In genomic region chr18:723541-723940, GRCh38 we compare ENCODE assay signal across 17 cellular contexts.
"Had no signal": no experiment of that assay in that cellular context is flagged by ENCODE, and none has a peak within 500 bp of the region (broad histone marks: within the 10 kb centered on the region; RNA-seq: fewer than 3 reads in every experiment).

No MANE protein-coding gene starts in this region.

- DNase-seq: activated B cell treated with CpG ODN at 0.5 μM for 24 hours; activated effector memory CD4-positive, alpha-beta T cell treated with anti-CD3 and anti-CD28 coated beads, Interleukin-2, amount 50 U/mL, for 16 hours; amygdala; dermis blood vessel endothelial cell; head of caudate nucleus; mesendoderm; right cardiac atrium; stimulated activated CD4-positive, alpha-beta T cell treated with anti-CD3 and anti-CD28 coated beads, Interleukin-15, amount 100 ng/mL, for 24 hours; stimulated activated CD4-positive, alpha-beta T cell treated with anti-CD3 and anti-CD28 coated beads, Interleukin-4, amount 100 ng/mL, for 24 hours; stimulated activated naive CD4-positive, alpha-beta T cell treated with Interleukin-2 at 50 U/mL for 16 hours; SW 1271; trophoblast cell had no signal

- H3K9me3 ChIP-seq: prostate gland had no signal

- H3K4me3 Mint-ChIP-seq: activated B cell treated with CpG ODN at 0.5 μM for 24 hours; activated CD4-positive, alpha-beta T cell treated with anti-CD3 and anti-CD28 coated beads, Interleukin-2, amount 10 ng/mL, durations not matched to agents 24 days and 14 days; activated naive CD4-positive, alpha-beta T cell treated with anti-CD3 and anti-CD28 coated beads, Interleukin-2, amount 50 U/mL, for 24 hours had no signal

- H3K4me3 ChIP-seq: prostate gland, skin epidermis had no signal

- FAIRE-seq: frontal cortex had no signal

- H3K27ac Mint-ChIP-seq: activated B cell treated with CpG ODN at 0.5 μM for 24 hours; activated CD4-positive, alpha-beta T cell treated with anti-CD3 and anti-CD28 coated beads, Interleukin-2, amount 10 ng/mL, durations not matched to agents 24 days and 14 days; activated naive CD4-positive, alpha-beta T cell treated with anti-CD3 and anti-CD28 coated beads, Interleukin-2, amount 50 U/mL, for 24 hours had no signal

- H3K4me1 ChIP-seq: prostate gland had no signal

- ATAC-seq: right cardiac atrium had no signal

- H3K9me3 Mint-ChIP-seq: activated B cell treated with CpG ODN at 0.5 μM for 24 hours; activated CD4-positive, alpha-beta T cell treated with anti-CD3 and anti-CD28 coated beads, Interleukin-2, amount 10 ng/mL, durations not matched to agents 24 days and 14 days; activated naive CD4-positive, alpha-beta T cell treated with anti-CD3 and anti-CD28 coated beads, Interleukin-2, amount 50 U/mL, for 24 hours had no signal

- H3K4me1 Mint-ChIP-seq: activated B cell treated with CpG ODN at 0.5 μM for 24 hours; activated CD4-positive, alpha-beta T cell treated with anti-CD3 and anti-CD28 coated beads, Interleukin-2, amount 10 ng/mL, durations not matched to agents 24 days and 14 days; activated naive CD4-positive, alpha-beta T cell treated with anti-CD3 and anti-CD28 coated beads, Interleukin-2, amount 50 U/mL, for 24 hours had no signal

- H3K27me3 Mint-ChIP-seq: activated B cell treated with CpG ODN at 0.5 μM for 24 hours; activated CD4-positive, alpha-beta T cell treated with anti-CD3 and anti-CD28 coated beads, Interleukin-2, amount 10 ng/mL, durations not matched to agents 24 days and 14 days; activated naive CD4-positive, alpha-beta T cell treated with anti-CD3 and anti-CD28 coated beads, Interleukin-2, amount 50 U/mL, for 24 hours had no signal

- H3K27ac ChIP-seq: prostate gland, skin epidermis had no signal

- H3K36me3 ChIP-seq: prostate gland had no signal
